Comparison of ENCODE assay signal across 9 cellular contexts in the genomic region with DNA sequence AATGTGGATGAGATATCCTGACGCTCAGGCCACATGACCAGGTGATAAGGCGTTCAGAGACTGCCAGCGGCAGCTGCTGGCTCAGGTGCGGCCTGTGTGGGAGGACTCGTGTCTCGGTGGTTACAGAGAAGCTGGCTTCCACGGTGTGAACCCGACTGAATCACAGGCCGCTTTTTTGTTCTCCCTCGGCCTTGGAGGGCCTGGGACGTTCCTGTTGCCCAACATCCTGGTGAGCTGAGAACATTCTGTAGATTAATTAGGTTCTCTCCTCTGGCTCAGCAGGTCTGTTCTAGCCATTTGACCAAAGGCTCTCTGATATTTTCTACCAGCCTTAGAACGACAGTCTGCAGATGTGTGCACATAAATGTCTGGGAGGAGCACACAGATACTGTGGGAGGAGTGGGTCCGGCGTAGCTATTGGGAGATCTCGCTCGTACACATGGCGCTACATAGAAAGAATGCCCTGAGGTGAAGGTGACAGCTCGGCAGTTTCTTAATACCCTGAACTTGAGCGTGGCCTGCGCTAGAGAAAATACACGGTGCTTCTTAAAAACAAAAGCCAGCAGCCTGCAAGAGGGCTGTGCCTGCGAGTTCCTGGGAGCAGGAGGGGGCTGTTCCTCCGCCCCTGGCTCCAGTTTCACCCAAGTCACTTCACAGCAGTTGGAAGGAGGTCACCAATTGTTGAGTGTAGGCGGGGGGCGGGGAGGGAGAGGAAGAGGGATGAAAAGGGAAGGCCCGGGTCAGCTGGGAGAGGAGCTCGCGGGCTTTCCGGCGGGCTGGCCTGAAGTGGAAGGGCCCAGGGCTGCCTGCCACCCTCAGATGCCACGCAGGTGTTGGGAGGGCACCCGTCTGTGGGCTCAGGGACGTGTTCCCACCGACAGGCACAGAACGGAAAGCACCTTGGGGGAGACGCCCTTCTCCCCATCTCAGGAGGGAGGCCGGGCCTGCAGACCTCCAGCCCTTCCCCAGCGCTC.
DNase-seq lines count a peak whose midpoint lies in the region; ATAC-seq, FAIRE-seq and TF ChIP-seq lines count a peak whose summit lies in the region.
"Had no signal": no experiment of that assay in that cellular context is flagged by ENCODE, and none has a peak within 500 bp of the region (broad histone marks: within the 10 kb centered on the region; RNA-seq: fewer than 3 reads in every experiment).

No MANE protein-coding gene starts in this region.

- no peaks in the 10 kb centered on the region for H3K27me3 ChIP-seq in layer of hippocampus (ENCODE audit: control insufficient read depth, insufficient read depth, low read length)

- intact Hi-C loops in MCF 10A (cut with micrococcal nuclease): loop anchor here (1.0 kb wide), 4 partner anchors 54 to 220 kb away; no protein-coding TSS in a partner anchor

- H3K27me3 Mint-ChIP-seq in MCF 10A (ENCODE audit: insufficient read depth, unreplicated experiment): no peaks in the 10 kb centered on the region
- H3K27me3 Mint-ChIP-seq in stimulated activated memory B cell treated with anti-CD40 and anti-IgM and Interleukin-4, amounts not matched to agents 10 μg/mL and 1 μg/mL and 100 μg/mL, for 72 hours: peaks cover 48% of the 10 kb centered on the region

- ATAC-seq in stimulated activated memory B cell treated with anti-CD40 and anti-IgM and Interleukin-4, amounts not matched to agents 10 μg/mL and 1 μg/mL and 100 μg/mL, for 72 hours: peak; percentile 49

- peak overlapping the region; percentile 94 for H3K27ac Mint-ChIP-seq in MCF 10A (ENCODE audit: low read depth, unreplicated experiment)
- peak overlapping the region; percentile 74 for H3K27ac Mint-ChIP-seq in stimulated activated memory B cell treated with anti-CD40 and anti-IgM and Interleukin-4, amounts not matched to agents 10 μg/mL and 1 μg/mL and 100 μg/mL, for 72 hours

- H3K27ac ChIP-seq in layer of hippocampus (ENCODE audit: low read depth, low read length): peak overlapping the region; percentile 67
- H3K27ac ChIP-seq: 22Rv1 had no signal

- CTCF ChIA-PET in MCF 10A (lab: Yijun Ruan, JAX): interaction anchor here (0.6 to 3.6 kb wide), 21 partner anchors 22 to 221 kb away, joined by 3 to 43 read pairs (median 5); partner anchors contain the start of gene ZNF516

- POLR2A ChIA-PET in MCF 10A (lab: Yijun Ruan, JAX): interaction anchor here (0.6 to 3.3 kb wide), 23 partner anchors 8 to 1409 kb away, joined by 3 to 63 read pairs (median 4); partner anchors contain the start of genes TSHZ1 and ZNF516

- peak overlapping the region; percentile 62 for H3K4me3 Mint-ChIP-seq in MCF 10A (ENCODE audit: unreplicated experiment)
- no peak overlapping the region for H3K4me3 Mint-ChIP-seq in stimulated activated memory B cell treated with anti-CD40 and anti-IgM and Interleukin-4, amounts not matched to agents 10 μg/mL and 1 μg/mL and 100 μg/mL, for 72 hours

- H3K36me3 Mint-ChIP-seq in MCF 10A (ENCODE audit: insufficient read depth, unreplicated experiment): no peaks in the 10 kb centered on the region
- no peaks in the 10 kb centered on the region for H3K36me3 Mint-ChIP-seq in stimulated activated memory B cell treated with anti-CD40 and anti-IgM and Interleukin-4, amounts not matched to agents 10 μg/mL and 1 μg/mL and 100 μg/mL, for 72 hours

- peaks cover 29% of the 10 kb centered on the region for H3K4me1 Mint-ChIP-seq in MCF 10A (ENCODE audit: insufficient read depth, unreplicated experiment)
- peaks cover 10% of the 10 kb centered on the region for H3K4me1 Mint-ChIP-seq in stimulated activated memory B cell treated with anti-CD40 and anti-IgM and Interleukin-4, amounts not matched to agents 10 μg/mL and 1 μg/mL and 100 μg/mL, for 72 hours

- H3K9me3 Mint-ChIP-seq in MCF 10A (ENCODE audit: unreplicated experiment): no peaks in the 10 kb centered on the region
- H3K9me3 Mint-ChIP-seq in stimulated activated memory B cell treated with anti-CD40 and anti-IgM and Interleukin-4, amounts not matched to agents 10 μg/mL and 1 μg/mL and 100 μg/mL, for 72 hours: no peaks in the 10 kb centered on the region

- no TSS peak for BruUV-seq in MCF 10A (replicated peaks; lab: Mats Ljungman, UMichigan)

- peak; percentile 24 for DNase-seq in DMS 273 (lab: John Stamatoyannopoulos, UW; ENCODE audit: unreplicated experiment)
- no peak for DNase-seq in DMS 273 treated with DMSO at 0.1 percent for 48 hours (lab: John Stamatoyannopoulos, UW)
- peak; percentile 69 to 97 (median 96) for DNase-seq in NCI-H1417 (lab: John Stamatoyannopoulos, UW)
- peak; percentile 90 for DNase-seq in MCF 10A (ENCODE audit: unreplicated experiment)
- DNase-seq in GM19239 (ENCODE audit: insufficient read length, low spot score): no peak
- no peak for DNase-seq in NCI-H345 treated with DMSO at 0.1 percent for 48 hours (lab: John Stamatoyannopoulos, UW; ENCODE audit: unreplicated experiment)

- TF ChIP-seq CTCF in MCF 10A (IDR thresholded peaks at IDR 0.05; ENCODE audit: unreplicated experiment): no peak

- FAIRE-seq in GM19239 (lab: Jason Lieb, UNC): no peak

Comparison
In these comparisons a context has a peak if more than half of its experiments do, and no peak if none do; other contexts are left out.
1. DNase-seq: peak in DMS 273 (single experiment), NCI-H1417 (3 of 3) and MCF 10A (single experiment); none in DMS 273 treated with DMSO at 0.1 percent for 48 hours (single experiment), GM19239 (single experiment) and NCI-H345 treated with DMSO at 0.1 percent for 48 hours (single experiment).